Comparison of ENCODE assay signal across 17 cellular contexts in genomic region chr6:39608652-39609345, GRCh38.
A peak's percentile ranks its signal among the peaks of the same experiment; 100 is the strongest.
DNase-seq lines count a peak whose midpoint lies in the region; ATAC-seq and TF ChIP-seq lines count a peak whose summit lies in the region.
"Had no signal": no experiment of that assay in that cellular context is flagged by ENCODE, and none has a peak within 500 bp of the region (broad histone marks: within the 10 kb centered on the region; RNA-seq: fewer than 3 reads in every experiment).

No MANE protein-coding gene starts in this region.

- no peaks in the 10 kb centered on the region for H3K36me3 ChIP-seq in GM06990 (ENCODE audit: control insufficient read depth, insufficient read depth, low read length)
- H3K36me3 ChIP-seq: pancreas, tibial artery had no signal

- H3K4me3 Mint-ChIP-seq in type B pancreatic cell, result no peak overlapping the region
- no peak overlapping the region for H3K4me3 Mint-ChIP-seq in CD4-positive, alpha-beta T cell
- H3K4me3 Mint-ChIP-seq: activated naive CD8-positive, alpha-beta T cell treated with anti-CD3 and anti-CD28 coated beads, Interleukin-2, amount 10 ng/mL, durations not matched to agents 7 days and 5 days had no signal

- DNase-seq in GM06990 (ENCODE audit: extremely low read depth, insufficient read length) (peak; percentile 2), type B pancreatic cell (ENCODE audit: extremely low spot score, unreplicated experiment) (no peak)
- no peak for DNase-seq in NK-92 treated with Interleukin-12 subunit alpha and Interleukin-12 subunit beta, amount 100 ng/mL, for 24 hours (lab: John Stamatoyannopoulos, UW)
- DNase-seq in stimulated activated CD4-positive, alpha-beta T cell treated with anti-CD3 and anti-CD28 coated beads, Interleukin-15, amount 100 ng/mL, for 24 hours, result no peak
- no peak for DNase-seq in CD4-positive, alpha-beta T cell
- DNase-seq: 8988T; activated naive CD8-positive, alpha-beta T cell treated with anti-CD3 and anti-CD28 coated beads, Interleukin-2, amount 10 ng/mL, durations not matched to agents 7 days and 5 days; activated T-cell treated with anti-CD3 and anti-CD28 coated beads for 4 hours; central memory CD4-positive, alpha-beta T cell; kidney; NCI-H446; pancreas; tibial artery had no signal

- no peaks in the 10 kb centered on the region for H3K9me3 ChIP-seq in CD4-positive, alpha-beta T cell (ENCODE audit: control insufficient read depth, low read length)
- H3K9me3 ChIP-seq: pancreas, tibial artery had no signal

- H3K36me3 Mint-ChIP-seq in type B pancreatic cell, result no peaks in the 10 kb centered on the region
- no peaks in the 10 kb centered on the region for H3K36me3 Mint-ChIP-seq in CD4-positive, alpha-beta T cell (ENCODE audit: low read depth)
- H3K36me3 Mint-ChIP-seq: activated naive CD8-positive, alpha-beta T cell treated with anti-CD3 and anti-CD28 coated beads, Interleukin-2, amount 10 ng/mL, durations not matched to agents 7 days and 5 days had no signal

- intact Hi-C loops in CD4-positive, alpha-beta T cell (cut with DNase I, micrococcal nuclease), result no loop called here

- H3K27me3 ChIP-seq in GM06990 (replicated peaks; ENCODE audit: control insufficient read depth, insufficient read depth, low read length), result no peaks in the 10 kb centered on the region
- H3K27me3 ChIP-seq in CD4-positive, alpha-beta T cell (ENCODE audit: control insufficient read depth, insufficient read depth, low read length), result no peaks in the 10 kb centered on the region
- H3K27me3 ChIP-seq: pancreas, tibial artery had no signal

- POLR2A ChIA-PET in CD4-positive, alpha-beta T cell (lab: Charles Lee), result no interaction called here

- ATAC-seq in GM19043 (IDR thresholded peaks at IDR 0.05; ENCODE audit: low read depth, unreplicated experiment), result peak; percentile 73
- peak; percentile 77 for ATAC-seq in HG02571 (IDR thresholded peaks at IDR 0.05; ENCODE audit: unreplicated experiment)
- ATAC-seq in HG03196 (IDR thresholded peaks at IDR 0.05; ENCODE audit: unreplicated experiment), result peak; percentile 76
- ATAC-seq in CD4-positive, alpha-beta T cell (ENCODE audit: poor library complexity), result no peak
- ATAC-seq: Panc1, pancreas had no signal

- no peak overlapping the region for H3K27ac ChIP-seq in CD4-positive, alpha-beta T cell (ENCODE audit: low read depth, low read length)
- H3K27ac ChIP-seq: pancreas, tibial artery had no signal

- no peaks in the 10 kb centered on the region for H3K27me3 Mint-ChIP-seq in type B pancreatic cell
- peaks cover 21% of the 10 kb centered on the region for H3K27me3 Mint-ChIP-seq in CD4-positive, alpha-beta T cell

- H3K9me3 Mint-ChIP-seq in type B pancreatic cell, result no peaks in the 10 kb centered on the region
- H3K9me3 Mint-ChIP-seq in CD4-positive, alpha-beta T cell, result no peaks in the 10 kb centered on the region
- H3K9me3 Mint-ChIP-seq: activated naive CD8-positive, alpha-beta T cell treated with anti-CD3 and anti-CD28 coated beads, Interleukin-2, amount 10 ng/mL, durations not matched to agents 7 days and 5 days had no signal

- H3K4me3 ChIP-seq in GM06990 (replicated peaks; ENCODE audit: low read depth, low read length), result no peak overlapping the region
- H3K4me3 ChIP-seq: pancreas, tibial artery had no signal

- H3K4me1 Mint-ChIP-seq in type B pancreatic cell (ENCODE audit: unreplicated experiment), result peaks cover 13% of the 10 kb centered on the region
- no peaks in the 10 kb centered on the region for H3K4me1 Mint-ChIP-seq in CD4-positive, alpha-beta T cell (ENCODE audit: low read depth)
- H3K4me1 Mint-ChIP-seq: activated naive CD8-positive, alpha-beta T cell treated with anti-CD3 and anti-CD28 coated beads, Interleukin-2, amount 10 ng/mL, durations not matched to agents 7 days and 5 days had no signal

- no peak overlapping the region for H3K27ac Mint-ChIP-seq in type B pancreatic cell
- no peak overlapping the region for H3K27ac Mint-ChIP-seq in CD4-positive, alpha-beta T cell
- H3K27ac Mint-ChIP-seq: activated naive CD8-positive, alpha-beta T cell treated with anti-CD3 and anti-CD28 coated beads, Interleukin-2, amount 10 ng/mL, durations not matched to agents 7 days and 5 days had no signal

- TF ChIP-seq CTCF in GM06990 (IDR thresholded peaks at IDR 0.05; ENCODE audit: insufficient read depth, low read length, poor library complexity, severe bottlenecking) (no peak), type B pancreatic cell (conservative IDR thresholded peaks at IDR 0.05) (no peak)
- no peak for TF ChIP-seq CTCF in CD4-positive, alpha-beta T cell (IDR thresholded peaks at IDR 0.05)

- CTCF ChIA-PET in CD4-positive, alpha-beta T cell (lab: Charles Lee), result no interaction called here
